In the genomic region with DNA sequence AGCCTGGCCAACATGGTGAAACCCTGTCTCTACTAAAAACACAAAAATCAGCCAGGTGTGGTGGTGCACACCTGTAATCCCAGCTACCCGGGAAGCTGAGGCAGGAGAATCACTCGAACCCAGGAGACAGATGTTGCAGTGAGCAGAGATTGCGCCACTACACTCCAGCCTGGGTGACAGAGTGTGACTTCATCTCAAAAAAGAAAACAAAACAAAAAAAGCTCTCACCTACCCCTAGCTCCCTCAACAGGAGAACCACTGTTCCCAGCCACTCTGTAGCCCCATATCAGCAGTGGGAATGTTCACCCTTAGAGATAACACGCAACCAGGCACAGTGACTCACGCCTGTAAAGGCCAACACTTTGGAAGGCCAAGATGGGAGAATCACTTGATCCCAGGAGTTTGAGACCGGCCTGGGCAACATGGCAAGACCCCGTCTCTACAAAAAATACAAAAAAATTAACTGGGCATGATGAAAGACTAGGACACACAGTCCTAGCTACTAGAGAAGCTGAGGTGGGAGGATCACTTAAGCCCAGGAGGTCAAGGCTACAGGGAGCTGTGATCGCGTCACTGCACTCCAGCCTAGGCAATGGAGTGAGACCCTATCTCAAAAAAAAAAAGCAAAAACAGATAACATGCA, we compare ENCODE assay signal across 19 cellular contexts. TPM values are rescaled to one million over a fixed set of nuclear protein-coding genes. Genes with fewer than 3 reads are reported as not detected.
DNase-seq lines count a peak whose midpoint lies in the region; ATAC-seq and TF ChIP-seq lines count a peak whose summit lies in the region.
"Had no signal": no experiment of that assay in that cellular context is flagged by ENCODE, and none has a peak within 500 bp of the region (broad histone marks: within the 10 kb centered on the region; RNA-seq: fewer than 3 reads in every experiment).

No MANE protein-coding gene starts in this region.

- H3K4me3 Mint-ChIP-seq in stimulated activated naive CD8-positive, alpha-beta T cell treated with anti-CD3 and anti-CD28 coated beads, Interleukin-15, Interleukin-2, amounts not matched to agents 100 ng/mL and 50 ng/mL, for 24 hours = no peak overlapping the region
- H3K4me3 Mint-ChIP-seq in activated CD8-positive, alpha-beta T cell treated with anti-CD3 and anti-CD28 coated beads for 36 hours = no peak overlapping the region
- H3K4me3 Mint-ChIP-seq in naive thymus-derived CD4-positive, alpha-beta T cell = peak overlapping the region; percentile 20 to 99 (median 64)

- no peaks in the 10 kb centered on the region for H3K27me3 ChIP-seq in naive thymus-derived CD4-positive, alpha-beta T cell (ENCODE audit: control insufficient read depth in 2 of 2, insufficient read depth in 2 of 2, low read length in 2 of 2)
- no peaks in the 10 kb centered on the region for H3K27me3 ChIP-seq in upper lobe of right lung

- H3K27ac ChIP-seq in naive thymus-derived CD4-positive, alpha-beta T cell (ENCODE audit: low read depth, low read length) = no peak overlapping the region
- no peak overlapping the region for H3K27ac ChIP-seq in upper lobe of right lung
- H3K27ac ChIP-seq: thoracic aorta had no signal

- no peaks in the 10 kb centered on the region for H3K9me3 Mint-ChIP-seq in stimulated activated naive CD8-positive, alpha-beta T cell treated with anti-CD3 and anti-CD28 coated beads, Interleukin-15, Interleukin-2, amounts not matched to agents 100 ng/mL and 50 ng/mL, for 24 hours
- H3K9me3 Mint-ChIP-seq in activated CD8-positive, alpha-beta T cell treated with anti-CD3 and anti-CD28 coated beads for 36 hours = no peaks in the 10 kb centered on the region
- H3K9me3 Mint-ChIP-seq in naive thymus-derived CD4-positive, alpha-beta T cell = peaks cover 0 to 9% (median 0%) of the 10 kb centered on the region in 11 donors

- POLR2A ChIA-PET in activated CD8-positive, alpha-beta T cell treated with anti-CD3 and anti-CD28 coated beads for 36 hours (lab: Charles Lee) = interaction anchor here (1.2 to 19.2 kb wide), 9 partner anchors 3 to 50 kb away, joined by 3 to 335 read pairs (median 7); partner anchors contain the start of genes AFMID, C17orf99, TK1 and TMC6
- POLR2A ChIA-PET in naive thymus-derived CD4-positive, alpha-beta T cell (lab: Charles Lee) = interaction anchor here (0.6 to 27.3 kb wide), 9 partner anchors 4 to 208 kb away, joined by 3 to 898 read pairs (median 4); partner anchors contain the start of genes C17orf99, TMC6, TMC8 and TNRC6C

- intact Hi-C loops in activated CD8-positive, alpha-beta T cell treated with anti-CD3 and anti-CD28 coated beads for 36 hours (cut with micrococcal nuclease) = no loop called here
- intact Hi-C loops in naive thymus-derived CD4-positive, alpha-beta T cell (cut with micrococcal nuclease) = loop anchor here in 1 of 2 donors (2.0 kb wide), 1 partner anchor 51 kb away; no protein-coding TSS in a partner anchor
- intact Hi-C loops in upper lobe of right lung (cut with DNase I) = no loop called here

- peaks cover 47% of the 10 kb centered on the region for H3K36me3 Mint-ChIP-seq in stimulated activated naive CD8-positive, alpha-beta T cell treated with anti-CD3 and anti-CD28 coated beads, Interleukin-15, Interleukin-2, amounts not matched to agents 100 ng/mL and 50 ng/mL, for 24 hours (ENCODE audit: low read depth)
- H3K36me3 Mint-ChIP-seq in activated CD8-positive, alpha-beta T cell treated with anti-CD3 and anti-CD28 coated beads for 36 hours (ENCODE audit: low read depth) = peaks cover 72% of the 10 kb centered on the region
- peaks cover 8 to 51% (median 29%) of the 10 kb centered on the region in 5 donors for H3K36me3 Mint-ChIP-seq in naive thymus-derived CD4-positive, alpha-beta T cell

- H3K36me3 ChIP-seq in naive thymus-derived CD4-positive, alpha-beta T cell (ENCODE audit: control insufficient read depth in 2 of 3, insufficient read depth in 3 of 3, low read length in 3 of 3) = peaks cover 26 to 77% (median 38%) of the 10 kb centered on the region in 3 experiments
- H3K36me3 ChIP-seq in upper lobe of right lung = no peaks in the 10 kb centered on the region
- H3K36me3 ChIP-seq: thoracic aorta had no signal

- H3K4me1 Mint-ChIP-seq in stimulated activated naive CD8-positive, alpha-beta T cell treated with anti-CD3 and anti-CD28 coated beads, Interleukin-15, Interleukin-2, amounts not matched to agents 100 ng/mL and 50 ng/mL, for 24 hours (ENCODE audit: low read depth) = peaks cover 79% of the 10 kb centered on the region
- peaks cover 69% of the 10 kb centered on the region for H3K4me1 Mint-ChIP-seq in activated CD8-positive, alpha-beta T cell treated with anti-CD3 and anti-CD28 coated beads for 36 hours (ENCODE audit: low read depth)
- peaks cover 58 to 73% (median 67%) of the 10 kb centered on the region in 7 donors for H3K4me1 Mint-ChIP-seq in naive thymus-derived CD4-positive, alpha-beta T cell

- no peak for ATAC-seq in stimulated activated naive CD8-positive, alpha-beta T cell treated with anti-CD3 and anti-CD28 coated beads, Interleukin-15, Interleukin-2, amounts not matched to agents 100 U/mL and 50 U/mL, for 24 hours
- ATAC-seq in activated CD8-positive, alpha-beta T cell treated with anti-CD3 and anti-CD28 coated beads for 36 hours = no peak
- ATAC-seq in naive thymus-derived CD4-positive, alpha-beta T cell = no peak
- no peak for ATAC-seq in upper lobe of right lung
- ATAC-seq: left colon had no signal

- peak overlapping the region; percentile 61 for H3K27ac Mint-ChIP-seq in stimulated activated naive CD8-positive, alpha-beta T cell treated with anti-CD3 and anti-CD28 coated beads, Interleukin-15, Interleukin-2, amounts not matched to agents 100 ng/mL and 50 ng/mL, for 24 hours
- peak overlapping the region; percentile 50 for H3K27ac Mint-ChIP-seq in activated CD8-positive, alpha-beta T cell treated with anti-CD3 and anti-CD28 coated beads for 36 hours
- H3K27ac Mint-ChIP-seq in naive thymus-derived CD4-positive, alpha-beta T cell = peak overlapping the region; percentile 46 to 94 (median 80)

- H3K4me1 ChIP-seq in naive thymus-derived CD4-positive, alpha-beta T cell (ENCODE audit: control insufficient read depth in 2 of 2, insufficient read depth in 2 of 2, low read length in 2 of 2) = peaks cover 54 to 68% of the 10 kb centered on the region in 2 donors
- H3K4me1 ChIP-seq in upper lobe of right lung = peaks cover 41% of the 10 kb centered on the region

- H3K9me3 ChIP-seq in naive thymus-derived CD4-positive, alpha-beta T cell (ENCODE audit: control insufficient read depth in 2 of 3, low read length in 3 of 3) = no peaks in the 10 kb centered on the region
- H3K9me3 ChIP-seq in upper lobe of right lung = no peaks in the 10 kb centered on the region
- H3K9me3 ChIP-seq: thoracic aorta had no signal

- no peak overlapping the region for H3K4me3 ChIP-seq in naive thymus-derived CD4-positive, alpha-beta T cell (ENCODE audit: low read length)
- no peak overlapping the region for H3K4me3 ChIP-seq in upper lobe of right lung
- H3K4me3 ChIP-seq: thoracic aorta had no signal

- CTCF ChIA-PET in activated CD8-positive, alpha-beta T cell treated with anti-CD3 and anti-CD28 coated beads for 36 hours (lab: Charles Lee) = interaction anchor here (1.3 to 6.4 kb wide), 7 partner anchors 11 to 51 kb away, joined by 3 to 83 read pairs (median 17); partner anchors contain the start of gene TMC6
- CTCF ChIA-PET in naive thymus-derived CD4-positive, alpha-beta T cell (lab: Charles Lee) = interaction anchor here (0.6 to 6.3 kb wide), 11 partner anchors 10 to 116 kb away, joined by 3 to 59 read pairs (median 5); partner anchors contain the start of gene TMC6

- TF ChIP-seq CTCF in activated CD8-positive, alpha-beta T cell treated with anti-CD3 and anti-CD28 coated beads for 36 hours (IDR thresholded peaks at IDR 0.05) = no peak
- TF ChIP-seq CTCF in upper lobe of right lung (IDR thresholded peaks at IDR 0.05) = no peak

- DNase-seq in stimulated activated naive CD8-positive, alpha-beta T cell treated with anti-CD3 and anti-CD28 coated beads, Interleukin-15, Interleukin-2, amounts not matched to agents 100 U/mL and 50 U/mL, for 24 hours = no peak
- DNase-seq in activated CD8-positive, alpha-beta T cell treated with anti-CD3 and anti-CD28 coated beads for 36 hours = no peak
- no peak for DNase-seq in naive thymus-derived CD4-positive, alpha-beta T cell
- no peak for DNase-seq in upper lobe of right lung
- DNase-seq in NCI-H187 treated with DMSO at 0.1 percent for 48 hours (lab: John Stamatoyannopoulos, UW) = no peak
- DNase-seq in stimulated activated CD4-positive, alpha-beta T cell treated with anti-CD3 and anti-CD28 coated beads, Interleukin-15, amount 100 ng/mL, for 24 hours = no peak
- DNase-seq: activated gamma-delta T cell treated with Interleukin-2 at 50 U/mL for 16 hours, glutamatergic neuron, left colon, NCI-H1092 treated with DMSO at 0.1 percent for 48 hours, NCI-H524 treated with DMSO at 0.1 percent for 48 hours, SW 1271 had no signal

- no peaks in the 10 kb centered on the region for H3K27me3 Mint-ChIP-seq in stimulated activated naive CD8-positive, alpha-beta T cell treated with anti-CD3 and anti-CD28 coated beads, Interleukin-15, Interleukin-2, amounts not matched to agents 100 ng/mL and 50 ng/mL, for 24 hours
- H3K27me3 Mint-ChIP-seq in activated CD8-positive, alpha-beta T cell treated with anti-CD3 and anti-CD28 coated beads for 36 hours = no peaks in the 10 kb centered on the region
- H3K27me3 Mint-ChIP-seq in naive thymus-derived CD4-positive, alpha-beta T cell = no peaks in the 10 kb centered on the region

RNA-seq across cellular contexts. Expression of gene TMC8, which starts 5.4 kb away (rescaled TPM):
- 100 to 1,000 TPM; 182 to 197 TPM for total RNA-seq in activated CD8-positive, alpha-beta T cell treated with anti-CD3 and anti-CD28 coated beads for 36 hours
- 100 to 1,000 TPM; 423 to 593 (median 509) TPM for total RNA-seq in naive thymus-derived CD4-positive, alpha-beta T cell
- 100 to 1,000 TPM in 1 of 2 donors, 10 to 100 TPM in 1; 94.4 to 217 TPM for polyA plus RNA-seq in naive thymus-derived CD4-positive, alpha-beta T cell
- 26.6 TPM for total RNA-seq in upper lobe of right lung
- total RNA-seq: fibroblast of lung, LHCN-M2 had no signal

RNA-seq across cellular contexts. Expression of gene TMC6, which starts 7.4 kb away (rescaled TPM):
- 100 to 1,000 TPM; 209 to 213 TPM for total RNA-seq in activated CD8-positive, alpha-beta T cell treated with anti-CD3 and anti-CD28 coated beads for 36 hours
- total RNA-seq in naive thymus-derived CD4-positive, alpha-beta T cell = 100 to 1,000 TPM; 574 to 808 (median 773) TPM
- 100 to 1,000 TPM; 165 to 247 TPM for polyA plus RNA-seq in naive thymus-derived CD4-positive, alpha-beta T cell
- 176 TPM for total RNA-seq in upper lobe of right lung

RNA-seq across cellular contexts. Expression of gene C17orf99, which starts 10.2 kb away (rescaled TPM):
- under 1 TPM in 1 of 2 experiments, not detected in 1; 0.51 TPM for total RNA-seq in activated CD8-positive, alpha-beta T cell treated with anti-CD3 and anti-CD28 coated beads for 36 hours
- 1 to 10 TPM in 1 of 5 experiments, under 1 TPM in 1, not detected in 3; 0.10 to 1.0 TPM for total RNA-seq in naive thymus-derived CD4-positive, alpha-beta T cell
- not detected for polyA plus RNA-seq in naive thymus-derived CD4-positive, alpha-beta T cell
- not detected for total RNA-seq in upper lobe of right lung
- total RNA-seq: chondrocyte, fibroblast of lung, HT1080, left colon, LHCN-M2, renal cortical epithelial cell, thoracic aorta had no signal
- polyA plus RNA-seq: fibroblast of lung had no signal

RNA-seq across cellular contexts. Expression of gene SYNGR2, which starts 32.4 kb away (rescaled TPM):
- total RNA-seq in activated CD8-positive, alpha-beta T cell treated with anti-CD3 and anti-CD28 coated beads for 36 hours = 10 to 100 TPM; 92.6 to 95.1 TPM
- total RNA-seq in naive thymus-derived CD4-positive, alpha-beta T cell = 100 to 1,000 TPM in 1 of 5 experiments, 10 to 100 TPM in 4; 47.6 to 109 (median 58.6) TPM
- polyA plus RNA-seq in naive thymus-derived CD4-positive, alpha-beta T cell = 100 to 1,000 TPM in 1 of 2 donors, 10 to 100 TPM in 1; 94.6 to 118 TPM
- total RNA-seq in upper lobe of right lung = 206 TPM

RNA-seq across cellular contexts. Expression of gene TK1, which starts 50.9 kb away (rescaled TPM):
- total RNA-seq in activated CD8-positive, alpha-beta T cell treated with anti-CD3 and anti-CD28 coated beads for 36 hours = 100 to 1,000 TPM; 175 to 179 TPM
- 10 to 100 TPM in 1 of 5 experiments, 1 to 10 TPM in 1, under 1 TPM in 1, not detected in 2; 0.29 to 57.7 (median 1.0) TPM for total RNA-seq in naive thymus-derived CD4-positive, alpha-beta T cell
- under 1 TPM; 0.20 to 0.28 TPM for polyA plus RNA-seq in naive thymus-derived CD4-positive, alpha-beta T cell
- total RNA-seq in upper lobe of right lung = 3.3 TPM

Comparison
In these comparisons a context has a peak if more than half of its experiments do, and no peak if none do; other contexts are left out.
1. H3K4me3 Mint-ChIP-seq: peak in naive thymus-derived CD4-positive, alpha-beta T cell (10 of 10); none in stimulated activated naive CD8-positive, alpha-beta T cell treated with anti-CD3 and anti-CD28 coated beads, Interleukin-15, Interleukin-2, amounts not matched to agents 100 ng/mL and 50 ng/mL, for 24 hours (single experiment) and activated CD8-positive, alpha-beta T cell treated with anti-CD3 and anti-CD28 coated beads for 36 hours (single experiment).
2. Peak in every context shown above with its lines, with median percentiles within 50 percentile points of each other: H3K27ac Mint-ChIP-seq.